In the genomic region with DNA sequence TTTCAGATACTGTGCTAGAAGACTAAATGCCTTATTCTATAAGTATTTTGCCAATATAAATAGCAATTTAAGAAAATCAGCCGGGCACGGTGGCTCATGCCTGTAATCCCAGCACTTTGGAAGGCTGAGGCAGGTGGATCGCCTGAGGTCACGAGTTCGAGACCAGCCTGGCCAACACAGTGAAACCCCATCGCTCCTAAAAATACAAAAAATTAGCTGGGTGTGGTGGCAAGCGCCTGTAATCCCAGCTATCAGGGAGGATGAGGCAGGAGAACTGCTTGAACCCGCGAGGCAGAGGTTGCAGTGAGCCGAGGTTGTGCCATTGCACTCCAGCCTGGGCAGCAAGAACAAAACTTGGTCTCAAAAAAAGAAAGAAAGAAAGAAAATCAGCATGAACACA, we compare ENCODE assay signal across 8 cellular contexts.
DNase-seq lines count a peak whose midpoint lies in the region; ATAC-seq, FAIRE-seq and TF ChIP-seq lines count a peak whose summit lies in the region.
"Not testable (repeated sequence)": the region's sequence is repeated elsewhere in the genome, so short reads cannot be mapped to it uniquely, and the experiment has no call there.

No MANE protein-coding gene starts in this region.

- peak overlapping the region; percentile 83 for H3K4ac ChIP-seq in trophoblast cell (ENCODE audit: low read depth, low read length)

- not testable (repeated sequence) for H2BK120ac ChIP-seq in trophoblast cell (ENCODE audit: insufficient read depth, low read length, poor library complexity)

- not testable (repeated sequence) for TF ChIP-seq RAD21 in A549 (conservative IDR thresholded peaks at IDR 0.05 in 1 of 2, IDR thresholded peaks at IDR 0.05 in 1 of 2); SK-N-SH (IDR thresholded peaks at IDR 0.05; ENCODE audit: low read length)

- not testable (repeated sequence) for TF ChIP-seq POLR2A in A549 (IDR thresholded peaks at IDR 0.05; ENCODE audit: low read length); esophagus muscularis mucosa (IDR thresholded peaks at IDR 0.05; ENCODE audit: low read depth); uterus (IDR thresholded peaks at IDR 0.05)

- H3K4me3 Mint-ChIP-seq in activated naive CD8-positive, alpha-beta T cell: not testable (repeated sequence)

- not testable (repeated sequence) for H3K79me1 ChIP-seq in trophoblast cell (ENCODE audit: low read length)

- H4K8ac ChIP-seq in trophoblast cell (ENCODE audit: low read depth, low read length): not testable (repeated sequence)

- BruUV-seq in PC-9 (replicated peaks; lab: Mats Ljungman, UMichigan): not testable (repeated sequence)

- H3K79me2 ChIP-seq in PC-9 (ENCODE audit: low read depth): peaks cover 86% of the 10 kb centered on the region
- H3K79me2 ChIP-seq in SK-N-SH (ENCODE audit: insufficient read depth): peaks cover 94% of the 10 kb centered on the region
- not testable (repeated sequence) for H3K79me2 ChIP-seq in trophoblast cell (ENCODE audit: control insufficient read depth, insufficient read depth, low read length, poor library complexity)

- not testable (repeated sequence) for H3K27me3 Mint-ChIP-seq in activated naive CD8-positive, alpha-beta T cell

- H3K4me1 ChIP-seq in A549 (peaks cover 77% of the 10 kb centered on the region), PC-9 (replicated peaks; ENCODE audit: insufficient read depth) (peaks cover 40% of the 10 kb centered on the region), SK-N-SH (ENCODE audit: control insufficient read depth in 1 of 2, insufficient read depth in 2 of 2, low read depth in 1 of 2, low read length in 1 of 2) (peaks cover 0 to 18% of the 10 kb centered on the region in 2 experiments; a peak in 2 of 4 replicates), esophagus muscularis mucosa (peaks cover 24 to 75% (median 62%) of the 10 kb centered on the region in 4 donors), uterus (peaks cover 0 to 13% of the 10 kb centered on the region in 2 donors)
- H3K4me1 ChIP-seq in trophoblast cell (ENCODE audit: control insufficient read depth in 1 of 2, insufficient read depth in 2 of 2, low read length in 2 of 2): not testable (repeated sequence)

- not testable (repeated sequence) for H4K91ac ChIP-seq in trophoblast cell (ENCODE audit: low read depth, low read length)

- not testable (repeated sequence) for H3K9me3 ChIP-seq in A549; PC-9 (ENCODE audit: insufficient read depth, low read depth); SK-N-SH; esophagus muscularis mucosa; trophoblast cell (ENCODE audit: insufficient read depth, low read depth, low read length); uterus

- not testable (repeated sequence) for TF ChIP-seq CTCF in A549 (IDR thresholded peaks at IDR 0.05); HL-60 (IDR thresholded peaks at IDR 0.05; ENCODE audit: insufficient read depth, low read length); PC-9 (conservative IDR thresholded peaks at IDR 0.05); SK-N-SH (IDR thresholded peaks at IDR 0.05); esophagus muscularis mucosa (IDR thresholded peaks at IDR 0.05); uterus (IDR thresholded peaks at IDR 0.05)

- H4K20me1 ChIP-seq in PC-9 (ENCODE audit: insufficient read depth) (peaks cover 10% of the 10 kb centered on the region), SK-N-SH (ENCODE audit: insufficient read depth) (peaks cover 87% of the 10 kb centered on the region)

- H3F3A ChIP-seq in PC-9 (ENCODE audit: insufficient read depth, low read depth) (peaks cover 15% of the 10 kb centered on the region), SK-N-SH (replicated peaks; ENCODE audit: insufficient read depth) (peaks cover 26% of the 10 kb centered on the region)

- not testable (repeated sequence) for H3K36me3 ChIP-seq in PC-9 (ENCODE audit: low read depth); esophagus muscularis mucosa; trophoblast cell (ENCODE audit: control insufficient read depth in 1 of 2, insufficient read depth in 2 of 2, low read length in 2 of 2); uterus
- H3K36me3 ChIP-seq in SK-N-SH (replicated peaks in 1 of 2; ENCODE audit: control insufficient read depth in 1 of 2, insufficient read depth in 2 of 2, low read length in 1 of 2): peaks cover 0 to 24% of the 10 kb centered on the region in 2 experiments

- H3K9me2 ChIP-seq in PC-9 (ENCODE audit: insufficient read depth); SK-N-SH: not testable (repeated sequence)

- H3K4me2 ChIP-seq in A549 (peak overlapping the region; percentile 68; the same call in 2 of the 3 replicates), SK-N-SH (0 out of 2 replicates have a peak overlapping the region, but pooled peaks have one; percentile 8)
- not testable (repeated sequence) for H3K4me2 ChIP-seq in PC-9; trophoblast cell (ENCODE audit: low read length)

- not testable (repeated sequence) for H3K27me3 ChIP-seq in HL-60 (ENCODE audit: insufficient read depth, poor library complexity, severe bottlenecking); PC-9 (ENCODE audit: insufficient read depth, low read depth); SK-N-SH (ENCODE audit: insufficient read depth); esophagus muscularis mucosa; trophoblast cell (ENCODE audit: insufficient read depth, low read length); uterus

- not testable (repeated sequence) for H2AFZ ChIP-seq in PC-9; SK-N-SH (ENCODE audit: low read depth); trophoblast cell (ENCODE audit: insufficient read depth, low read length, poor library complexity)

- WGBS in A549 (ENCODE audit: missing lambda C conversion rate): 95% methylated on average over 10 of the region's 10 CpGs
- 99% methylated on average over 10 of the region's 10 CpGs for WGBS in SK-N-SH (ENCODE audit: low lambda C conversion rate)
- 95% methylated on average over 10 of the region's 10 CpGs for WGBS in esophagus muscularis mucosa
- WGBS in trophoblast cell (ENCODE audit: extremely low coverage, insufficient coverage, insufficient read length): no CpG with 5 or more reads among the region's 10 CpGs

- H3K27ac ChIP-seq in A549: peak overlapping the region; percentile 27 to 50; a peak in 3 of 6 replicates
- peak overlapping the region; percentile 85 for H3K27ac ChIP-seq in HL-60 (replicated peaks)
- H3K27ac ChIP-seq in PC-9: 0 out of 2 replicates have a peak overlapping the region, but pooled peaks have one; percentile 93
- peak overlapping the region in 1 of 2 experiments; percentile 88; a peak in 1 of 4 replicates for H3K27ac ChIP-seq in SK-N-SH (ENCODE audit: low read depth in 2 of 2, low read length in 1 of 2)
- H3K27ac ChIP-seq in esophagus muscularis mucosa (replicated peaks in 1 of 4): peak overlapping the region; percentile 7 to 75 (median 72)
- not testable (repeated sequence) for H3K27ac ChIP-seq in trophoblast cell (ENCODE audit: low read depth, low read length)
- H3K27ac ChIP-seq in uterus: peak overlapping the region; percentile 72 to 84

- H3K23ac ChIP-seq in trophoblast cell (ENCODE audit: low read length): not testable (repeated sequence)

- intact Hi-C loops in PC-9 (cut with micrococcal nuclease; ENCODE audit: unreplicated experiment); esophagus muscularis mucosa (cut with DNase I); uterus (cut with DNase I; ENCODE audit: low total_unique reads): not testable (repeated sequence)

- not testable (repeated sequence) for H2AK5ac ChIP-seq in trophoblast cell (ENCODE audit: low read length)

- H3K4me3 ChIP-seq in A549; HL-60 (replicated peaks; ENCODE audit: insufficient read depth, low read length); PC-9; SK-N-SH (ENCODE audit: low read depth in 2 of 2, low read length in 1 of 2); esophagus muscularis mucosa; trophoblast cell (ENCODE audit: low read depth, low read length); uterus: not testable (repeated sequence)

- peak overlapping the region; percentile 28 for H3K27ac Mint-ChIP-seq in activated naive CD8-positive, alpha-beta T cell

- H2BK5ac ChIP-seq in trophoblast cell (ENCODE audit: low read depth, low read length, poor library complexity): not testable (repeated sequence)

- not testable (repeated sequence) for H4K12ac ChIP-seq in trophoblast cell (ENCODE audit: low read depth, low read length)

- CTCF ChIA-PET in A549 (lab: Yijun Ruan, JAX): interaction anchor here (1.0 to 1.6 kb wide), 2 partner anchors 18 to 485 kb away, joined by 3 to 4 read pairs; no protein-coding TSS in a partner anchor
- CTCF ChIA-PET in PC-9 (lab: Charles Lee): not testable (repeated sequence)
- CTCF ChIA-PET in SK-N-SH (lab: Yijun Ruan, JAX): interaction anchor here (0.8 to 1.9 kb wide), 5 partner anchors 14 to 478 kb away, joined by 3 to 6 read pairs (median 3); no protein-coding TSS in a partner anchor

- not testable (repeated sequence) for H3K14ac ChIP-seq in trophoblast cell (ENCODE audit: low read length)

- H2BK12ac ChIP-seq in trophoblast cell (ENCODE audit: low read length): not testable (repeated sequence)

- H3K9ac ChIP-seq in SK-N-SH; trophoblast cell (ENCODE audit: low read length): not testable (repeated sequence)

- not testable (repeated sequence) for H3K9me3 Mint-ChIP-seq in activated naive CD8-positive, alpha-beta T cell (ENCODE audit: low read depth)

- peaks cover 62% of the 10 kb centered on the region for H3K4me1 Mint-ChIP-seq in activated naive CD8-positive, alpha-beta T cell (ENCODE audit: low read depth)

- H3K18ac ChIP-seq in trophoblast cell (ENCODE audit: low read length): not testable (repeated sequence)

- not testable (repeated sequence) for ATAC-seq in A549

- H3K36me3 Mint-ChIP-seq in activated naive CD8-positive, alpha-beta T cell: not testable (repeated sequence)

- not testable (repeated sequence) for DNase-seq in A549 (ENCODE audit: low read depth in 1 of 2, low spot score in 1 of 2); HL-60 (ENCODE audit: low read depth in 1 of 2, low spot score in 1 of 2); PC-9; SK-N-SH; esophagus muscularis mucosa (ENCODE audit: extremely low spot score); trophoblast cell; uterus

- not testable (repeated sequence) for FAIRE-seq in A549 (lab: Jason Lieb, UNC)

- POLR2A ChIA-PET in A549 (lab: Yijun Ruan, JAX); PC-9 (lab: Charles Lee; ENCODE audit: unreplicated experiment); SK-N-SH (lab: Yijun Ruan, JAX): not testable (repeated sequence)

- TF ChIP-seq EP300 in A549 (IDR thresholded peaks at IDR 0.05); SK-N-SH (IDR thresholded peaks at IDR 0.05; ENCODE audit: borderline replicate concordance in 1 of 2, low read depth in 1 of 2, low read length in 1 of 2); esophagus muscularis mucosa (IDR thresholded peaks at IDR 0.05): not testable (repeated sequence)
